Comparison of ENCODE assay signal across 10 cellular contexts in the genomic region with DNA sequence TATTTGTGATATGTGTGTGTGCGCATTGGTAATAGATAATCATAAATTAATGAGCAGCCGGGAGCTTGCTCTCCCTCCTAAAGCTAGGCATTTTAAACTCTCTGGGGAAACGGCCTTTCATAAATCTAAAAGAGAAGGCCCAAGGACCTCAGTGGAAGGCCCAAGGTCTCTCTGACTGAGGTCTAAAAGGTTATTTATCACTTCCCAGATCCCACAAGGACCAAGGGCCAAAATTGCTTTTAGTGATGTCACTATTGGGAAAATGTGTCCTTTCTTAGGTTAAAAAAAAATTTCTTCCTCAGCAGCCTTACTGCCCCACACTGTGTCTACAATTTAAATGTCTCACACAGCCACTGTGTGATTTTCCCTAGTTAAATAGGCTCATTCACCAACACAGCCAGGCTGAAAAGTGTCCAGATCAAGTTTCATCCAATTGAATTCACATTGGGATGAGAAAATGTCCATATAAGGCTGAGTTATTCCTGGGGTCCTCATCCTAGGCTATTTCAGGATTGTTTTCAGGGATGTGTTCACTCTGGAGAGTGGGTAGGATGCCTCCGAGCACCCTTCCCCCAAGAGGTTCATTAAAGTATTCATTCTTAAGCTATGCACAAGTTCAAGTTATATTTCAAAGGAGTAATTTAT. TPM values are rescaled to one million over a fixed set of nuclear protein-coding genes. Genes with fewer than 3 reads are reported as not detected.
DNase-seq lines count a peak whose midpoint lies in the region; ATAC-seq and TF ChIP-seq lines count a peak whose summit lies in the region.
"Had no signal": no experiment of that assay in that cellular context is flagged by ENCODE, and none has a peak within 500 bp of the region (broad histone marks: within the 10 kb centered on the region; RNA-seq: fewer than 3 reads in every experiment).

No MANE protein-coding gene starts in this region.

- DNase-seq in heart left ventricle (no peak), Right ventricle myocardium inferior (ENCODE audit: missing footprints) (no peak), colonic mucosa (no peak), nephron progenitor cell (no peak), uterus (no peak), NAMALWA (ENCODE audit: low spot score) (no peak), NCI-H446 treated with DMSO at 0.1 percent for 48 hours (lab: John Stamatoyannopoulos, UW) (no peak), BE2C (no peak)
- DNase-seq: NCI-H187 treated with DMSO at 0.1 percent for 48 hours had no signal

- H3K4me3 ChIP-seq in heart left ventricle (no peak overlapping the region), colonic mucosa (no peak overlapping the region), uterus (no peak overlapping the region), BE2C (ENCODE audit: low read depth, low read length) (no peak overlapping the region)

- H3K36me3 ChIP-seq in heart left ventricle (no peaks in the 10 kb centered on the region), colonic mucosa (peaks cover 4% of the 10 kb centered on the region), uterus (no peaks in the 10 kb centered on the region), BE2C (no peaks in the 10 kb centered on the region)

- no peaks in the 10 kb centered on the region for H3K36me3 Mint-ChIP-seq in nephron progenitor cell (ENCODE audit: low read depth)

- ATAC-seq in heart left ventricle (no peak), Right ventricle myocardium inferior (no peak)

- H3K9me3 ChIP-seq in heart left ventricle (no peaks in the 10 kb centered on the region), colonic mucosa (no peaks in the 10 kb centered on the region), uterus (no peaks in the 10 kb centered on the region), BE2C (no peaks in the 10 kb centered on the region)

- H3K27me3 Mint-ChIP-seq in nephron progenitor cell (ENCODE audit: low read depth, poor library complexity) = no peaks in the 10 kb centered on the region

- TF ChIP-seq CTCF in heart left ventricle (IDR thresholded peaks at IDR 0.05) = no peak
- no peak for TF ChIP-seq CTCF in colonic mucosa (IDR thresholded peaks at IDR 0.05)
- TF ChIP-seq CTCF in nephron progenitor cell (IDR thresholded peaks at IDR 0.05) = no peak
- TF ChIP-seq CTCF in uterus (IDR thresholded peaks at IDR 0.05) = no peak
- TF ChIP-seq CTCF in BE2C (IDR thresholded peaks at IDR 0.05; ENCODE audit: low read depth, low read length) = no peak

- peaks cover 0 to 55% (median 30%) of the 10 kb centered on the region in 12 donors for H3K4me1 ChIP-seq in heart left ventricle
- no peaks in the 10 kb centered on the region for H3K4me1 ChIP-seq in colonic mucosa
- H3K4me1 ChIP-seq in uterus = peaks cover 5 to 13% of the 10 kb centered on the region in 2 donors
- no peaks in the 10 kb centered on the region for H3K4me1 ChIP-seq in BE2C

- TF ChIP-seq POLR2A in heart left ventricle (IDR thresholded peaks at IDR 0.05) (no peak), uterus (IDR thresholded peaks at IDR 0.05) (no peak)

- H3K4me1 Mint-ChIP-seq in nephron progenitor cell = peaks cover 62% of the 10 kb centered on the region

- H3K9me3 Mint-ChIP-seq in nephron progenitor cell = no peaks in the 10 kb centered on the region

- WGBS in heart left ventricle, 4 donors = 81 to 89% (median 83%) methylated on average over 4 of the region's 4 CpGs

- peak overlapping the region; percentile 97 for H3K27ac Mint-ChIP-seq in nephron progenitor cell

- no peak overlapping the region for H3K9ac ChIP-seq in colonic mucosa (ENCODE audit: low read depth in 2 of 2, low read length in 2 of 2)

- H3K27me3 ChIP-seq in heart left ventricle = no peaks in the 10 kb centered on the region
- no peaks in the 10 kb centered on the region for H3K27me3 ChIP-seq in colonic mucosa
- no peaks in the 10 kb centered on the region for H3K27me3 ChIP-seq in uterus
- H3K27me3 ChIP-seq in BE2C = no peaks in the 10 kb centered on the region

- intact Hi-C loops in heart left ventricle (cut with DNase I) (loop anchor here in 1 of 10 donors (5.0 kb wide), 1 partner anchor 46 kb away; no protein-coding TSS in a partner anchor), Right ventricle myocardium inferior (cut with DNase I) (no loop called here), colonic mucosa (cut with DNase I) (no loop called here), uterus (cut with DNase I; ENCODE audit: low total_unique reads) (no loop called here)

- H3K4me3 Mint-ChIP-seq in nephron progenitor cell = peak overlapping the region; percentile 26

- H3K27ac ChIP-seq in heart left ventricle (peak overlapping the region in 10 of 12 donors; percentile 10 to 89 (median 77)), colonic mucosa (peak overlapping the region; percentile 70), uterus (peak overlapping the region; percentile 89 to 92)
- H3K27ac ChIP-seq: VCaP had no signal

RNA-seq across cellular contexts. Expression of gene SLC44A3, which starts 46.1 kb away (rescaled TPM):
- total RNA-seq in heart left ventricle = 1 to 10 TPM; 2.7 to 8.8 (median 5.9) TPM
- 1 to 10 TPM; 1.3 to 1.4 TPM for polyA plus RNA-seq in heart left ventricle
- total RNA-seq in Right ventricle myocardium inferior = 6.5 TPM
- 10 to 100 TPM; 55.4 to 71.4 TPM for total RNA-seq in colonic mucosa
- total RNA-seq in uterus = 10 to 100 TPM in 1 of 4 donors, 1 to 10 TPM in 3; 1.3 to 10.3 (median 4.8) TPM
- polyA plus RNA-seq in BE2C (2012; ENCODE audit: insufficient read depth, insufficient read length, low read depth) = not detected
